Comparison of ENCODE assay signal across 30 cellular contexts in the genomic region with DNA sequence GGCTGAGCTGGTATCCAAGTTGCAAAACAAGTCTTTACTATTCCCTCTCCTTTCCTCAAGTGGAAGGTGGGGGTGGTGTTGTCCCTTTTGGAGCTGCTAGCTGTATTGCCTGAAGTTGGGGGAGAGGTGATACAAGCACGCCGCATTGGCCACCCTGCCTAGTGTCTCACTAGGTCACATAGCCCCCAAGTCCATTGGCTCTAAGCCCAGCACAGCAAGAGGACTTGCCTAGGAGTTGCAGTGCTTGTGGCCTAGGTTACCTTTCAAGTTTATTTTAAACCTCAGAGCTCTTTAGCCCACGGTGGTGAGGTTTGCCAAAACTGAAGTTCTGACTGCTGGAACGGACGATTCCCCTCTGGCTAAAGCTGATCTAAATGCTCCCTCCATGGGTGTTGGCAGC. TPM values are rescaled to one million over a fixed set of nuclear protein-coding genes. Genes with fewer than 3 reads are reported as not detected.
"Had no signal": no experiment of that assay in that cellular context is flagged by ENCODE, and none has a peak within 500 bp of the region (broad histone marks: within the 10 kb centered on the region; RNA-seq: fewer than 3 reads in every experiment).

No MANE protein-coding gene starts in this region.

- ATAC-seq: naive thymus-derived CD8-positive, alpha-beta T cell; natural killer cell treated with Interleukin-12 subunit alpha and Interleukin-12 subunit beta and Interleukin-15 and Interleukin-18, amount 100 ng/mL, for 72 hours; pancreas; sciatic nerve; stimulated activated memory B cell treated with anti-CD40 and anti-IgM and Interleukin-4, amounts not matched to agents 10 μg/mL and 1 μg/mL and 100 μg/mL, for 72 hours had no signal

- H3K4me1 ChIP-seq: prostate gland, uterus had no signal

- DNase-seq: naive B cell; naive thymus-derived CD8-positive, alpha-beta T cell; nephron progenitor cell; nucleus accumbens; pancreas; retina; right cardiac atrium; spleen; stimulated activated CD4-positive, alpha-beta T cell treated with anti-CD3 and anti-CD28 coated beads, Interleukin-12 subunit alpha, Interleukin-12 subunit beta, amount 100 ng/mL, for 4 hours; stimulated activated CD4-positive, alpha-beta T cell treated with anti-CD3 and anti-CD28 coated beads, Interleukin-1b, Interleukin-23, amount 100 ng/mL, for 48 hours; stimulated activated CD4-positive, alpha-beta T cell treated with anti-CD3 and anti-CD28 coated beads, Interleukin-4, amount 100 ng/mL, for 1 hour; stimulated activated CD4-positive, alpha-beta T cell treated with anti-CD3 and anti-CD28 coated beads, Interleukin-4, amount 100 ng/mL, for 4 hours; stimulated activated CD8-positive, alpha-beta memory T cell treated with anti-CD3 and anti-CD28 coated beads, Interleukin-4, amount 100 ng/mL, for 48 hours; stimulated activated naive CD4-positive, alpha-beta T cell treated with Interleukin-2 at 50 U/mL for 16 hours; stomach; thyroid gland; trophoblast cell; upper lobe of left lung; uterus had no signal

- H3K27me3 ChIP-seq: neutrophil, pancreas, spleen, stomach, thyroid gland, tibial nerve, upper lobe of left lung, uterus had no signal

- H3K27ac ChIP-seq: neutrophil, pancreas, prostate gland, skin epidermis, spleen, stomach, thoracic aorta, thyroid gland, tibial nerve, upper lobe of left lung, uterus had no signal

- H3K27ac Mint-ChIP-seq: naive thymus-derived CD8-positive, alpha-beta T cell; natural killer cell treated with Interleukin-12 subunit alpha and Interleukin-12 subunit beta and Interleukin-15 and Interleukin-18, amount 100 ng/mL, for 72 hours; nephron progenitor cell; stimulated activated memory B cell treated with anti-CD40 and anti-IgM and Interleukin-4, amounts not matched to agents 10 μg/mL and 1 μg/mL and 100 μg/mL, for 72 hours; stimulated activated naive CD8-positive, alpha-beta T cell treated with anti-CD3 and anti-CD28 coated beads, Interleukin-15, Interleukin-2, amounts not matched to agents 100 ng/mL and 50 ng/mL, for 24 hours had no signal

- H3K27me3 Mint-ChIP-seq: stimulated activated naive CD8-positive, alpha-beta T cell treated with anti-CD3 and anti-CD28 coated beads, Interleukin-15, Interleukin-2, amounts not matched to agents 100 ng/mL and 50 ng/mL, for 24 hours had no signal

- H3K4me3 ChIP-seq: pancreas, prostate gland, skin epidermis, smooth muscle cell, spleen, stomach, thoracic aorta, thyroid gland, tibial nerve, upper lobe of left lung, uterus had no signal

- H3K9me3 ChIP-seq: pancreas, prostate gland, thyroid gland had no signal

- H3K4me3 Mint-ChIP-seq: naive B cell; naive thymus-derived CD8-positive, alpha-beta T cell; natural killer cell treated with Interleukin-12 subunit alpha and Interleukin-12 subunit beta and Interleukin-15 and Interleukin-18, amount 100 ng/mL, for 72 hours; nephron progenitor cell; neural crest cell; stimulated activated memory B cell treated with anti-CD40 and anti-IgM and Interleukin-4, amounts not matched to agents 10 μg/mL and 1 μg/mL and 100 μg/mL, for 72 hours; stimulated activated naive CD8-positive, alpha-beta T cell treated with anti-CD3 and anti-CD28 coated beads, Interleukin-15, Interleukin-2, amounts not matched to agents 100 ng/mL and 50 ng/mL, for 24 hours had no signal

- H3K36me3 ChIP-seq: neutrophil, pancreas, prostate gland, spleen, thoracic aorta, thyroid gland, upper lobe of left lung, uterus had no signal

RNA-seq across cellular contexts. Expression of a gene that starts 27.1 kb away (rescaled TPM):
- total RNA-seq: naive thymus-derived CD8-positive, alpha-beta T cell; natural killer cell treated with Interleukin-12 subunit alpha and Interleukin-12 subunit beta and Interleukin-15 and Interleukin-18, amount 100 ng/mL, for 72 hours had no signal
- polyA plus RNA-seq: naive thymus-derived CD8-positive, alpha-beta T cell had no signal
